ENCODE assay signal across 22 cellular contexts in genomic region chrY:12526372-12527063, GRCh38.
"Had no signal": no experiment of that assay in that cellular context is flagged by ENCODE, and none has a peak within 500 bp of the region (broad histone marks: within the 10 kb centered on the region; RNA-seq: fewer than 3 reads in every experiment).

No MANE protein-coding gene starts in this region.

- H3K27ac Mint-ChIP-seq: activated naive CD8-positive, alpha-beta T cell treated with anti-CD3 and anti-CD28 coated beads for 36 hours; activated T-helper 17 cell treated with anti-CD3 and anti-CD28 coated beads, Interleukin-2, amount 50 U/mL, for 72 hours; type B pancreatic cell; WTC11 had no signal

- H3K9me3 Mint-ChIP-seq: activated naive CD8-positive, alpha-beta T cell treated with anti-CD3 and anti-CD28 coated beads for 36 hours; activated T-helper 17 cell treated with anti-CD3 and anti-CD28 coated beads, Interleukin-2, amount 50 U/mL, for 72 hours; naive thymus-derived CD4-positive, alpha-beta T cell; neural crest cell; type B pancreatic cell had no signal

- ATAC-seq: activated T-helper 17 cell treated with anti-CD3 and anti-CD28 coated beads, Interleukin-2, amount 50 U/mL, for 72 hours; left colon; lower lobe of right lung; mucosa of descending colon; naive thymus-derived CD4-positive, alpha-beta T cell; sciatic nerve; WTC11 had no signal

- H3K27me3 Mint-ChIP-seq: activated naive CD8-positive, alpha-beta T cell treated with anti-CD3 and anti-CD28 coated beads for 36 hours; activated T-helper 17 cell treated with anti-CD3 and anti-CD28 coated beads, Interleukin-2, amount 50 U/mL, for 72 hours; naive thymus-derived CD4-positive, alpha-beta T cell; type B pancreatic cell had no signal

- H3K4me1 Mint-ChIP-seq: activated T-helper 17 cell treated with anti-CD3 and anti-CD28 coated beads, Interleukin-2, amount 50 U/mL, for 72 hours; neural crest cell; WTC11 had no signal

- DNase-seq: activated naive CD4-positive, alpha-beta T cell treated with Interleukin-2 at 50 U/mL for 16 hours; activated naive CD8-positive, alpha-beta T cell treated with anti-CD3 and anti-CD28 coated beads for 36 hours; activated T-cell treated with anti-CD3 and anti-CD28 coated beads, Interleukin-2, amount 50 U/mL, for 1 hour; amniotic stem cell; cerebellar nuclear complex; cortex of kidney; foreskin melanocyte; hippocampal formation; left colon; lower lobe of right lung; mesendoderm; mucosa of descending colon; naive thymus-derived CD4-positive, alpha-beta T cell; posterior cingulate gyrus; stimulated activated CD4-positive, alpha-beta T cell treated with anti-CD3 and anti-CD28 coated beads, Interleukin-4, amount 100 ng/mL, for 1 hour; stimulated activated naive CD4-positive, alpha-beta T cell treated with Interleukin-2 at 50 U/mL for 16 hours; T-helper 9 cell had no signal

- H3K4me3 Mint-ChIP-seq: activated naive CD8-positive, alpha-beta T cell treated with anti-CD3 and anti-CD28 coated beads for 36 hours; activated T-helper 17 cell treated with anti-CD3 and anti-CD28 coated beads, Interleukin-2, amount 50 U/mL, for 72 hours; neural crest cell; type B pancreatic cell; WTC11 had no signal

- H3K36me3 Mint-ChIP-seq: activated naive CD8-positive, alpha-beta T cell treated with anti-CD3 and anti-CD28 coated beads for 36 hours; naive thymus-derived CD4-positive, alpha-beta T cell; type B pancreatic cell had no signal
